ENCODE assay signal across 8 cellular contexts in the genomic region with DNA sequence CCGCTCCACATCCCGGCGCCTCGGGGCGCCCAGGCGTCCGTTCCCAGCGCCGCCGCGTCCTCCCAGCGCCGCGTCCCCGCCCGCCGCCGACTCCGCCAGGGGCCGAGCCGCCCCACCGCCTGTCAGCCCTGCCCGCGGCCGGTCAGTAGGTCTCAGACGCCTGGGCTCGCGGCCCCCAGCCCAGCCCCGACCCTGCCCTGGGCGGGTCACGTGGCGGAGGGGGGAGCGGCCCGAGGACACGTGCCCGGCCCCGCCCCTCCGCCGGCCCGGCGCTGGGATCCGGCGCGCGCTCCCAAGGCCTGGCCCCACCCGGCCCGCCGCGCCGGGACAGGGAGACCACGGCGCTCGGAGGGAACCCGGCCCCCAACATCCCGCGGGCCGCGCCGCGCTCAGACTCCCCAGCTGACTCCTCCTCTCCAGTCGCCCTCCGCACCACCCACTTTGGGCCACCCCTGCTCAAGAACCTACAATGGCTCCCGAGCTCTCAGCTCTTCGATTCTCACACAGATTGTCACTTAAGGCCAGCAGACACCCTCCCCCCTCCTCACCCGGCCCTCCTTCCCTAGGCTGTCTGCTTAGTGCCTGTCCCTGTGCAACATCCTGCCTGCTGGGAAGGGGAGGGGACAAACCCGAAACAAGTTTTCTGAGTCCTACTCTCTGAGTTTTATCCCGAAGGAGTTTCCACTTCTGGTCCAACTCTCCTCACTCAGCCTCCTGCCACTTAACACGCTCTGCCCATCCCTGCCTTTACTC. TPM values are rescaled to one million over a fixed set of nuclear protein-coding genes. Genes with fewer than 3 reads are reported as not detected.
A peak's percentile ranks its signal among the peaks of the same experiment; 100 is the strongest.
DNase-seq lines count a peak whose midpoint lies in the region; ATAC-seq and TF ChIP-seq lines count a peak whose summit lies in the region.

A gene with protein sequence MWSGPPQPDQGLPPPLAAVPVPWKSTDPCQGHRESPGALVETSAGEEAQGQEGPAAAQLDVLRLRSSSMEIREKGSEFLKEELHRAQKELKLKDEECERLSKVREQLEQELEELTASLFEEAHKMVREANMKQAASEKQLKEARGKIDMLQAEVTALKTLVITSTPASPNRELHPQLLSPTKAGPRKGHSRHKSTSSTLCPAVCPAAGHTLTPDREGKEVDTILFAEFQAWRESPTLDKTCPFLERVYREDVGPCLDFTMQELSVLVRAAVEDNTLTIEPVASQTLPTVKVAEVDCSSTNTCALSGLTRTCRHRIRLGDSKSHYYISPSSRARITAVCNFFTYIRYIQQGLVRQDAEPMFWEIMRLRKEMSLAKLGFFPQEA (minus strand): TSS at position 210 of the 753 bp plus-strand sequence. CDS start 199 bp downstream, at position 11.

- TF ChIP-seq CTCF in left ventricle myocardium inferior (IDR thresholded peaks at IDR 0.05; ENCODE audit: borderline replicate concordance) (no peak), parathyroid adenoma (IDR thresholded peaks at IDR 0.05) (no peak)

- H3K9me3 ChIP-seq in CD4-positive, CD25-positive, alpha-beta regulatory T cell (ENCODE audit: control insufficient read depth in 2 of 2, low read length in 2 of 2), result no peaks in the 10 kb centered on the region
- H3K9me3 ChIP-seq in HUES64 (ENCODE audit: insufficient read depth, low read depth, low read length) (no peaks in the 10 kb centered on the region), left ventricle myocardium inferior (replicated peaks) (no peaks in the 10 kb centered on the region), parathyroid adenoma (ENCODE audit: control insufficient read depth, low read length) (no peaks in the 10 kb centered on the region)

- DNase-seq in CD4-positive, CD25-positive, alpha-beta regulatory T cell, result no peak
- peak; percentile 26 for DNase-seq in amniotic stem cell (lab: John Stamatoyannopoulos, UW)
- DNase-seq in left ventricle myocardium inferior, result peak; percentile 78
- no peak for DNase-seq in NOMO-1 treated with dmso at 0.1 percent for 144 hours (lab: John Stamatoyannopoulos, UW; ENCODE audit: unreplicated experiment)

- H3K9me3 Mint-ChIP-seq in CD4-positive, CD25-positive, alpha-beta regulatory T cell, result peaks cover 0 to 2% (median 0%) of the 10 kb centered on the region in 7 donors

- H3K27ac ChIP-seq in CD4-positive, CD25-positive, alpha-beta regulatory T cell (ENCODE audit: insufficient read depth, low read length, poor library complexity, severe bottlenecking), result no peak within 1 kb of the TSS
- H3K27ac ChIP-seq in HUES64 (ENCODE audit: low read depth, low read length), result no peak within 1 kb of the TSS
- peak within 1 kb of the TSS; percentile 94 for H3K27ac ChIP-seq in left ventricle myocardium inferior (replicated peaks)
- H3K27ac ChIP-seq in parathyroid adenoma, result peak within 1 kb of the TSS; percentile 4

- H3K9ac ChIP-seq in HUES64 (ENCODE audit: low read depth, low read length) (peak within 1 kb of the TSS; percentile 47; the same call in 1 of the 2 replicates), parathyroid adenoma (no peak within 1 kb of the TSS)

- no peak for ATAC-seq in CD4-positive, CD25-positive, alpha-beta regulatory T cell (ENCODE audit: low read depth in 2 of 2)
- ATAC-seq in HG03521 (IDR thresholded peaks at IDR 0.05; ENCODE audit: unreplicated experiment) (no peak), HG02798 (IDR thresholded peaks at IDR 0.05; ENCODE audit: poor library complexity, unreplicated experiment) (no peak)

- peak within 1 kb of the TSS in 3 of 4 donors; percentile 71 to 81 (median 80) for H3K4me3 Mint-ChIP-seq in CD4-positive, CD25-positive, alpha-beta regulatory T cell

- peaks cover 51% of the 10 kb centered on the region for H3K27me3 Mint-ChIP-seq in CD4-positive, CD25-positive, alpha-beta regulatory T cell

- peak within 1 kb of the TSS; percentile 68 for H2AFZ ChIP-seq in parathyroid adenoma

- WGBS in HUES64, result 5% methylated on average over 68 of the region's 68 CpGs

- H3K36me3 ChIP-seq in CD4-positive, CD25-positive, alpha-beta regulatory T cell (ENCODE audit: control insufficient read depth, insufficient read depth, low read length), result no peaks in the 10 kb centered on the region
- H3K36me3 ChIP-seq in HUES64 (ENCODE audit: insufficient read depth, low read length) (no peaks in the 10 kb centered on the region), left ventricle myocardium inferior (no peaks in the 10 kb centered on the region), parathyroid adenoma (ENCODE audit: control insufficient read depth, insufficient read depth, low read length) (no peaks in the 10 kb centered on the region)

- peaks cover 4% of the 10 kb centered on the region for H3K4me1 ChIP-seq in CD4-positive, CD25-positive, alpha-beta regulatory T cell (ENCODE audit: control insufficient read depth, insufficient read depth, low read length, poor library complexity, severe bottlenecking)
- H3K4me1 ChIP-seq in HUES64 (ENCODE audit: insufficient read depth, low read length) (no peaks in the 10 kb centered on the region; the same call in 1 of the 2 replicates), left ventricle myocardium inferior (peaks cover 59% of the 10 kb centered on the region), parathyroid adenoma (no peaks in the 10 kb centered on the region)

- H3K79me2 ChIP-seq in parathyroid adenoma, result no peaks in the 10 kb centered on the region

- no peaks in the 10 kb centered on the region for H3K36me3 Mint-ChIP-seq in CD4-positive, CD25-positive, alpha-beta regulatory T cell

- peaks cover 0 to 14% (median 4%) of the 10 kb centered on the region in 4 donors for H3K4me1 Mint-ChIP-seq in CD4-positive, CD25-positive, alpha-beta regulatory T cell

- intact Hi-C loops in left ventricle myocardium inferior (cut with micrococcal nuclease), result no loop called here

- no peak within 1 kb of the TSS for H3K4me3 ChIP-seq in CD4-positive, CD25-positive, alpha-beta regulatory T cell (ENCODE audit: low read depth, low read length)
- peak within 1 kb of the TSS; percentile 59 for H3K4me3 ChIP-seq in HUES64 (ENCODE audit: low read length)
- peak within 1 kb of the TSS; percentile 78 for H3K4me3 ChIP-seq in left ventricle myocardium inferior
- peak within 1 kb of the TSS; percentile 46 for H3K4me3 ChIP-seq in parathyroid adenoma (ENCODE audit: low read depth, low read length)

- H3K27ac Mint-ChIP-seq in CD4-positive, CD25-positive, alpha-beta regulatory T cell, result peak within 1 kb of the TSS in 1 of 3 donors; percentile 36

- H3K4me2 ChIP-seq in parathyroid adenoma (ENCODE audit: low read length), result peak within 1 kb of the TSS; percentile 65

- peaks cover 10% of the 10 kb centered on the region for H3K27me3 ChIP-seq in CD4-positive, CD25-positive, alpha-beta regulatory T cell (ENCODE audit: control insufficient read depth, insufficient read depth, low read length)
- H3K27me3 ChIP-seq in HUES64 (ENCODE audit: insufficient read depth, low read length) (peaks cover 28% of the 10 kb centered on the region), left ventricle myocardium inferior (ENCODE audit: low read depth) (peaks cover 10% of the 10 kb centered on the region), parathyroid adenoma (ENCODE audit: control insufficient read depth, insufficient read depth, low read length) (no peaks in the 10 kb centered on the region)

RNA-seq across cellular contexts. Expression of the gene that starts here (rescaled TPM):
- not detected for total RNA-seq in CD4-positive, CD25-positive, alpha-beta regulatory T cell
- polyA plus RNA-seq in CD4-positive, CD25-positive, alpha-beta regulatory T cell, result not detected
- 2.6 TPM for polyA plus RNA-seq in HUES64 (2013, experiment 1 of 2)
- polyA plus RNA-seq in HUES64 (2013, experiment 2 of 2), result 3.7 TPM
- total RNA-seq in left ventricle myocardium inferior, result 9.5 TPM

Comparison
In these comparisons a context has a peak if more than half of its experiments do, and no peak if none do; other contexts are left out.
1. RNA of the gene that starts here (total RNA-seq): 9.5 TPM in left ventricle myocardium inferior (single experiment); not detected in CD4-positive, CD25-positive, alpha-beta regulatory T cell (single experiment); every median in the first group is over 10 times any median in the second.
2. DNase-seq: peak in amniotic stem cell (single experiment) and left ventricle myocardium inferior (single experiment); none in CD4-positive, CD25-positive, alpha-beta regulatory T cell (0 of 3) and NOMO-1 treated with dmso at 0.1 percent for 144 hours (single experiment).
3. H3K27ac ChIP-seq: peak in left ventricle myocardium inferior (single experiment) and parathyroid adenoma (single experiment); none in CD4-positive, CD25-positive, alpha-beta regulatory T cell (single experiment) and HUES64 (single experiment).